8 cellular contexts compared by ENCODE assay signal in genomic region chr16:87856796-87857228, GRCh38. TPM values are rescaled to one million over a fixed set of nuclear protein-coding genes. Genes with fewer than 3 reads are reported as not detected.
DNase-seq lines count a peak whose midpoint lies in the region; ATAC-seq and TF ChIP-seq lines count a peak whose summit lies in the region.

No MANE protein-coding gene starts in this region.

- CTCF ChIA-PET in GM10248 (lab: Yijun Ruan, JAX): interaction anchor here (2.5 to 14.3 kb wide), 2 partner anchors 8 to 77 kb away, joined by 16 to 239 read pairs; partner anchors contain the start of gene SLC7A5

- peaks cover 100% of the 10 kb centered on the region for H3K36me3 Mint-ChIP-seq in activated T-helper 17 cell treated with anti-CD3 and anti-CD28 coated beads, Interleukin-2, amount 50 U/mL, for 72 hours (ENCODE audit: low read depth)

- no peaks in the 10 kb centered on the region for H3K9me3 ChIP-seq in lower lobe of right lung
- no peaks in the 10 kb centered on the region for H3K9me3 ChIP-seq in left lung

- no peaks in the 10 kb centered on the region for H3K27me3 Mint-ChIP-seq in activated T-helper 17 cell treated with anti-CD3 and anti-CD28 coated beads, Interleukin-2, amount 50 U/mL, for 72 hours

- no peak for TF ChIP-seq CTCF in lower lobe of right lung (IDR thresholded peaks at IDR 0.05)
- no peak for TF ChIP-seq CTCF in left lung (IDR thresholded peaks at IDR 0.05)
- TF ChIP-seq CTCF in GM10248 (IDR thresholded peaks at IDR 0.05; ENCODE audit: control extremely low read depth, extremely low read depth, low read depth, missing control alignments): no peak

- H3K27ac Mint-ChIP-seq in activated T-helper 17 cell treated with anti-CD3 and anti-CD28 coated beads, Interleukin-2, amount 50 U/mL, for 72 hours: peak overlapping the region; percentile 93

- H3K4me3 Mint-ChIP-seq in activated T-helper 17 cell treated with anti-CD3 and anti-CD28 coated beads, Interleukin-2, amount 50 U/mL, for 72 hours: peak overlapping the region; percentile 81

- POLR2A ChIA-PET in GM10248 (lab: Yijun Ruan, JAX): no interaction called here

- intact Hi-C loops in lower lobe of right lung (cut with DNase I) (no loop called here), left lung (cut with DNase I) (no loop called here)

- peak overlapping the region; percentile 80 for H3K27ac ChIP-seq in lower lobe of right lung
- H3K27ac ChIP-seq in temporal lobe (ENCODE audit: low read depth, low read length): peak overlapping the region; percentile 61
- H3K27ac ChIP-seq in left lung: peak overlapping the region in 1 of 2 donors; percentile 89

- no peak overlapping the region for H3K4me3 ChIP-seq in lower lobe of right lung
- peak overlapping the region in 1 of 2 donors; percentile 13 for H3K4me3 ChIP-seq in left lung

- H3K36me3 ChIP-seq in lower lobe of right lung (no peaks in the 10 kb centered on the region), left lung (no peaks in the 10 kb centered on the region)

- peaks cover 21% of the 10 kb centered on the region for H3K4me1 Mint-ChIP-seq in activated T-helper 17 cell treated with anti-CD3 and anti-CD28 coated beads, Interleukin-2, amount 50 U/mL, for 72 hours

- DNase-seq in activated CD8-positive, alpha-beta memory T cell treated with anti-CD3 and anti-CD28 coated beads, Interleukin-2, amount 50 U/mL, for 4 hours: peak; percentile 21
- no peak for DNase-seq in activated CD8-positive, alpha-beta memory T cell treated with anti-CD3 and anti-CD28 coated beads, Interleukin-2, amount 50 U/mL, for 48 hours
- no peak for DNase-seq in lower lobe of right lung
- no peak for DNase-seq in left lung
- no peak for DNase-seq in GM10248 (ENCODE audit: extremely low spot score)

- H3K27me3 ChIP-seq in lower lobe of right lung (ENCODE audit: low read depth) (peaks cover under 1% of the 10 kb centered on the region), left lung (no peaks in the 10 kb centered on the region)

- ATAC-seq in activated T-helper 17 cell treated with anti-CD3 and anti-CD28 coated beads, Interleukin-2, amount 50 U/mL, for 72 hours (replicated peaks): no peak
- ATAC-seq in lower lobe of right lung (no peak), left lung (no peak), GM21825 (IDR thresholded peaks at IDR 0.05; ENCODE audit: unreplicated experiment) (no peak)

- no peaks in the 10 kb centered on the region for H3K9me3 Mint-ChIP-seq in activated T-helper 17 cell treated with anti-CD3 and anti-CD28 coated beads, Interleukin-2, amount 50 U/mL, for 72 hours

- peaks cover 38% of the 10 kb centered on the region for H3K4me1 ChIP-seq in lower lobe of right lung
- H3K4me1 ChIP-seq in left lung: peaks cover 8 to 55% of the 10 kb centered on the region in 2 donors

RNA-seq across cellular contexts. Expression of gene SLC7A5, which starts 12.5 kb away (rescaled TPM):
- 100 to 1,000 TPM; 130 to 233 TPM for total RNA-seq in activated T-helper 17 cell treated with anti-CD3 and anti-CD28 coated beads, Interleukin-2, amount 50 U/mL, for 72 hours
- 10.7 TPM for total RNA-seq in lower lobe of right lung
- 21.1 TPM for total RNA-seq in temporal lobe
- total RNA-seq in left lung: 10 to 100 TPM; 10.6 to 35.0 TPM
